Comparison of ENCODE assay signal across 19 cellular contexts in the genomic region with DNA sequence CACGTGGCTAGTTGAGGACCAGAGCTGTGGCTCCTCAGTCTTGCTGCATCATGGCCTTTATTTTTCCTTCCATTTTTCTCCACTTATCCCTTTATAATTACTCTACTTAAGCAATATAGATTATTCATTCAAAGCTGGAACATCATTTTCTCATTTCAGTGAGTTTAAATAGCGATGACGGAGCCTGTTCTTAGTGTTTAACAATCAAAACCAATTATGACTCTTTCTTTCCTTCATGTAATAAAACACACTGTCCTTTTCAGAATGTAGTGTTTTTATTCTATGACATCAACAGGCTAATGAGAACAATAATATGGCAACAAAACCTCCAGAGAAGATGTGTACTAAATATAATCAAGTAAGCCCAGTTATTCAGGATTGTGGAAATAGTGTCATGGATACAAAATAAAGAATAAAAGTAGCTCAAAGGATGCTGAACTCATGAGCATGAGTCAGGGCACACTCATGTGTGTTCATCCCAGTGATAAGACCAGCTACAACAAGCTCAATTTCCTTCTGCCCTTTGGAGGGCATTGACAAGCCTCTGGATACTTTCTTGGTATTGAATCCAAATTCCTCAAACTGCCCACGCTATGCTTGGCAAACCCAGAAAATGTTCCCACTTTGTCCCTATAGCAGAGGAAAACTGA.
DNase-seq lines count a peak whose midpoint lies in the region; ATAC-seq and TF ChIP-seq lines count a peak whose summit lies in the region.
"Had no signal": no experiment of that assay in that cellular context is flagged by ENCODE, and none has a peak within 500 bp of the region (broad histone marks: within the 10 kb centered on the region; RNA-seq: fewer than 3 reads in every experiment).

No MANE protein-coding gene starts in this region.

- POLR2A ChIA-PET in IMR-90 (lab: Charles Lee; ENCODE audit: unreplicated experiment) = no interaction called here

- H2AK5ac ChIP-seq in IMR-90 (ENCODE audit: low read depth, low read length) = no peak overlapping the region

- no peak overlapping the region for H3K23ac ChIP-seq in IMR-90 (ENCODE audit: low read depth, low read length)

- no peak overlapping the region for H3K4me2 ChIP-seq in IMR-90 (ENCODE audit: low read depth, low read length)

- no peak overlapping the region for H3K9ac ChIP-seq in IMR-90 (ENCODE audit: low read depth, low read length)

- H4K8ac ChIP-seq in IMR-90 (ENCODE audit: low read depth in 2 of 2, low read length in 2 of 2) = no peak overlapping the region

- H3K27me3 Mint-ChIP-seq in natural killer cell treated with Interleukin-12 subunit alpha and Interleukin-12 subunit beta and Interleukin-15 and Interleukin-18, amount 100 ng/mL, for 72 hours = no peaks in the 10 kb centered on the region

- no TSS peak for BruUV-seq in IMR-90 (replicated peaks; lab: Mats Ljungman, UMichigan)

- no peaks in the 10 kb centered on the region for H4K20me1 ChIP-seq in IMR-90 (ENCODE audit: insufficient read depth, low read length)

- CTCF ChIA-PET in IMR-90 (lab: Yijun Ruan, JAX) = no interaction called here

- H3K27me3 ChIP-seq in IMR-90 (ENCODE audit: control insufficient read depth, insufficient read depth, low read length) = peaks cover 6% of the 10 kb centered on the region
- H3K27me3 ChIP-seq in brain microvascular endothelial cell (replicated peaks) = no peaks in the 10 kb centered on the region
- H3K27me3 ChIP-seq in heart left ventricle = no peaks in the 10 kb centered on the region
- H3K27me3 ChIP-seq: esophagus squamous epithelium, right lobe of liver had no signal

- H3K27ac ChIP-seq in IMR-90 (ENCODE audit: insufficient read depth, low read length) (no peak overlapping the region), brain microvascular endothelial cell (no peak overlapping the region), heart left ventricle (no peak overlapping the region)
- H3K27ac ChIP-seq: esophagus squamous epithelium, right lobe of liver had no signal

- no peaks in the 10 kb centered on the region for H3K4me1 Mint-ChIP-seq in natural killer cell treated with Interleukin-12 subunit alpha and Interleukin-12 subunit beta and Interleukin-15 and Interleukin-18, amount 100 ng/mL, for 72 hours (ENCODE audit: low read depth in 2 of 2)
- H3K4me1 Mint-ChIP-seq: CD8-positive, alpha-beta memory T cell had no signal

- dilution Hi-C loops in IMR-90 (cut with HindIII; ENCODE audit: low sequenced_read_pairs, unreplicated experiment) = no loop called here

- H3K18ac ChIP-seq in IMR-90 (ENCODE audit: low read depth, low read length) = no peak overlapping the region

- no peak overlapping the region for H3K4ac ChIP-seq in IMR-90 (ENCODE audit: low read depth, low read length)

- no peaks in the 10 kb centered on the region for H3K36me3 Mint-ChIP-seq in natural killer cell treated with Interleukin-12 subunit alpha and Interleukin-12 subunit beta and Interleukin-15 and Interleukin-18, amount 100 ng/mL, for 72 hours
- H3K36me3 Mint-ChIP-seq: CD8-positive, alpha-beta memory T cell had no signal

- DNase-seq in AG09309 (ENCODE audit: low read depth) (peak; percentile 25), IMR-90 (peak; percentile 58), brain microvascular endothelial cell (peak; percentile 82), hepatic stellate cell (ENCODE audit: low spot score) (peak; percentile 8), heart left ventricle (no peak), GM20000 (ENCODE audit: low spot score) (no peak)
- no peak for DNase-seq in natural killer cell treated with Interleukin-12 subunit alpha and Interleukin-12 subunit beta and Interleukin-15 and Interleukin-18, amount 100 ng/mL, for 72 hours (ENCODE audit: low spot score)
- DNase-seq in stimulated activated CD4-positive, alpha-beta T cell treated with anti-CD3 and anti-CD28 coated beads, Interleukin-12 subunit alpha, Interleukin-12 subunit beta, amount 100 ng/mL, for 4 hours = no peak
- DNase-seq: ACHN; activated naive CD4-positive, alpha-beta T cell treated with anti-CD3 and anti-CD28 coated beads for 36 hours; activated T-cell treated with anti-CD3 and anti-CD28 coated beads for 4 hours; CD8-positive, alpha-beta memory T cell; esophagus squamous epithelium; NCI-H1092 treated with DMSO at 0.1 percent for 48 hours; NCI-H2171 treated with DMSO at 0.1 percent for 48 hours; occipital lobe; right lobe of liver had no signal

- ATAC-seq in IMR-90 (ENCODE audit: low read depth) (no peak), heart left ventricle (no peak)
- ATAC-seq in natural killer cell treated with Interleukin-12 subunit alpha and Interleukin-12 subunit beta and Interleukin-15 and Interleukin-18, amount 100 ng/mL, for 72 hours = no peak
- ATAC-seq: left lobe of liver, right lobe of liver had no signal

- no peak overlapping the region for H4K5ac ChIP-seq in IMR-90 (ENCODE audit: low read depth, low read length)

- H3K4me1 ChIP-seq in IMR-90 (ENCODE audit: control insufficient read depth, insufficient read depth, low read length) (no peaks in the 10 kb centered on the region), heart left ventricle (no peaks in the 10 kb centered on the region)
- H3K4me1 ChIP-seq: esophagus squamous epithelium had no signal

- H3K14ac ChIP-seq in IMR-90 (replicated peaks; ENCODE audit: low read depth, low read length) = no peak overlapping the region

- no peak overlapping the region for H2AFZ ChIP-seq in IMR-90 (replicated peaks; ENCODE audit: low read length, poor library complexity)

- no peak overlapping the region for H2BK5ac ChIP-seq in IMR-90 (ENCODE audit: low read depth, low read length, poor library complexity, severe bottlenecking)

- TF ChIP-seq POLR2A in IMR-90 (IDR thresholded peaks at IDR 0.05; ENCODE audit: low read depth, low read length) (no peak), heart left ventricle (IDR thresholded peaks at IDR 0.05) (no peak)

- no peak overlapping the region for H3K4me3 ChIP-seq in AG09309 (ENCODE audit: control insufficient read depth, low read depth, low read length)
- no peak overlapping the region for H3K4me3 ChIP-seq in IMR-90 (ENCODE audit: insufficient read depth, low read depth, low read length)
- no peak overlapping the region for H3K4me3 ChIP-seq in brain microvascular endothelial cell (ENCODE audit: low read depth, low read length)
- no peak overlapping the region for H3K4me3 ChIP-seq in heart left ventricle
- H3K4me3 ChIP-seq: esophagus squamous epithelium, right lobe of liver had no signal

- no peak overlapping the region for H3K27ac Mint-ChIP-seq in natural killer cell treated with Interleukin-12 subunit alpha and Interleukin-12 subunit beta and Interleukin-15 and Interleukin-18, amount 100 ng/mL, for 72 hours
- H3K27ac Mint-ChIP-seq: activated naive CD4-positive, alpha-beta T cell treated with anti-CD3 and anti-CD28 coated beads for 36 hours; CD8-positive, alpha-beta memory T cell; dendritic cell treated with granulocyte-macrophage colony-stimulating factor and Interleukin-4, amounts not matched to agents 40 ng/mL and 50 ng/mL, for 4 days had no signal

- H3K9me3 ChIP-seq in IMR-90 (ENCODE audit: control insufficient read depth, insufficient read depth, low read length) (no peaks in the 10 kb centered on the region), heart left ventricle (no peaks in the 10 kb centered on the region)
- H3K9me3 ChIP-seq: esophagus squamous epithelium, right lobe of liver had no signal

- H3K9me3 Mint-ChIP-seq in natural killer cell treated with Interleukin-12 subunit alpha and Interleukin-12 subunit beta and Interleukin-15 and Interleukin-18, amount 100 ng/mL, for 72 hours = no peaks in the 10 kb centered on the region
- H3K9me3 Mint-ChIP-seq: activated naive CD4-positive, alpha-beta T cell treated with anti-CD3 and anti-CD28 coated beads for 36 hours; CD8-positive, alpha-beta memory T cell; dendritic cell treated with granulocyte-macrophage colony-stimulating factor and Interleukin-4, amounts not matched to agents 40 ng/mL and 50 ng/mL, for 4 days had no signal

- no peak overlapping the region for H3K56ac ChIP-seq in IMR-90 (ENCODE audit: extremely low read depth, insufficient read depth, low read length)

- WGBS in IMR-90 (ENCODE audit: extremely low coverage in 2 of 2, insufficient read length in 1 of 2), 2 experiments = 100% methylated on average over 1 of the region's 4 CpGs; no CpG with 5 or more reads in 1 of the 2 experiments
- WGBS in heart left ventricle, 4 donors = 91 to 95% (median 94%) methylated on average over 4 of the region's 4 CpGs

- TF ChIP-seq CTCF in AG09309 (IDR thresholded peaks at IDR 0.05; ENCODE audit: control insufficient read depth, insufficient read depth, low read depth, low read length, missing control alignments) (no peak), IMR-90 (conservative IDR thresholded peaks at IDR 0.05; ENCODE audit: low read depth, low read length) (no peak), brain microvascular endothelial cell (IDR thresholded peaks at IDR 0.05; ENCODE audit: low read depth, low read length, missing control alignments) (no peak), heart left ventricle (IDR thresholded peaks at IDR 0.05) (no peak), GM20000 (IDR thresholded peaks at IDR 0.05; ENCODE audit: extremely low read depth, missing control alignments) (no peak)

- in situ Hi-C loops in IMR-90 (cut with MboI; ENCODE audit: low sequenced_read_pairs) (no loop called here), brain microvascular endothelial cell (cut with HindIII; ENCODE audit: low pct_ligation_motif_present, low sequenced_read_pairs) (no loop called here)

- no peak overlapping the region for H3K4me3 Mint-ChIP-seq in natural killer cell treated with Interleukin-12 subunit alpha and Interleukin-12 subunit beta and Interleukin-15 and Interleukin-18, amount 100 ng/mL, for 72 hours
- H3K4me3 Mint-ChIP-seq: activated naive CD4-positive, alpha-beta T cell treated with anti-CD3 and anti-CD28 coated beads for 36 hours; CD8-positive, alpha-beta memory T cell; dendritic cell treated with granulocyte-macrophage colony-stimulating factor and Interleukin-4, amounts not matched to agents 40 ng/mL and 50 ng/mL, for 4 days had no signal

- H4K91ac ChIP-seq in IMR-90 (ENCODE audit: insufficient read depth, low read depth, low read length) = no peak overlapping the region

- H3K79me1 ChIP-seq in IMR-90 (ENCODE audit: low read depth in 1 of 2, low read length in 2 of 2) = no peaks in the 10 kb centered on the region

- no peak overlapping the region for H2BK15ac ChIP-seq in IMR-90 (ENCODE audit: low read depth, low read length)

- intact Hi-C loops in IMR-90 (cut with micrococcal nuclease) (no loop called here), heart left ventricle (cut with DNase I) (no loop called here)

- no peak overlapping the region for H2AK9ac ChIP-seq in IMR-90 (replicated peaks; ENCODE audit: low read depth, low read length, poor library complexity)

- H3K9me1 ChIP-seq in IMR-90 (ENCODE audit: insufficient read depth, low read length) = no peaks in the 10 kb centered on the region; the same call in 1 of the 2 replicates

- H3K36me3 ChIP-seq in IMR-90 (ENCODE audit: control insufficient read depth, insufficient read depth, low read length) = no peaks in the 10 kb centered on the region
- no peaks in the 10 kb centered on the region for H3K36me3 ChIP-seq in brain microvascular endothelial cell (replicated peaks)
- no peaks in the 10 kb centered on the region for H3K36me3 ChIP-seq in heart left ventricle
- H3K36me3 ChIP-seq: esophagus squamous epithelium, right lobe of liver had no signal

- TF ChIP-seq RAD21 in IMR-90 (IDR thresholded peaks at IDR 0.05; ENCODE audit: low read length) = no peak

- H2BK120ac ChIP-seq in IMR-90 (ENCODE audit: low read depth, low read length) = no peak overlapping the region

- no peak overlapping the region for H2BK20ac ChIP-seq in IMR-90 (ENCODE audit: low read depth, low read length)

Comparison
In these comparisons a context has a peak if more than half of its experiments do, and no peak if none do; other contexts are left out.
1. DNase-seq: peak in AG09309 (single experiment), IMR-90 (single experiment), brain microvascular endothelial cell (single experiment) and hepatic stellate cell (single experiment); none in heart left ventricle (0 of 5), natural killer cell treated with Interleukin-12 subunit alpha and Interleukin-12 subunit beta and Interleukin-15 and Interleukin-18, amount 100 ng/mL, for 72 hours (single experiment), GM20000 (single experiment) and stimulated activated CD4-positive, alpha-beta T cell treated with anti-CD3 and anti-CD28 coated beads, Interleukin-12 subunit alpha, Interleukin-12 subunit beta, amount 100 ng/mL, for 4 hours (single experiment).